10 cellular contexts compared by ENCODE assay signal in genomic region chr2:54551123-54551756, GRCh38.
DNase-seq lines count a peak whose midpoint lies in the region; ATAC-seq and TF ChIP-seq lines count a peak whose summit lies in the region.
"Had no signal": no experiment of that assay in that cellular context is flagged by ENCODE, and none has a peak within 500 bp of the region (broad histone marks: within the 10 kb centered on the region; RNA-seq: fewer than 3 reads in every experiment).

No MANE protein-coding gene starts in this region.

- 18 to 30% methylated on average over 4 of the region's 4 CpGs for WGBS in transverse colon (ENCODE audit: low coverage in 1 of 2), 2 donors

- H3K27ac ChIP-seq in transverse colon = peak overlapping the region; percentile 56 to 80 (median 70)
- H3K27ac ChIP-seq in osteoblast (ENCODE audit: low read depth, low read length) = no peak overlapping the region

- H4K20me1 ChIP-seq in osteoblast (ENCODE audit: insufficient read depth, low read length) = peaks cover 47% of the 10 kb centered on the region

- H3K27me3 ChIP-seq in transverse colon (no peaks in the 10 kb centered on the region), osteoblast (ENCODE audit: insufficient read depth, low read length) (no peaks in the 10 kb centered on the region)

- H3K79me2 ChIP-seq in osteoblast (ENCODE audit: insufficient read depth, low read length) = peaks cover 80% of the 10 kb centered on the region

- TF ChIP-seq POLR2A in transverse colon (IDR thresholded peaks at IDR 0.05) = no peak

- peak overlapping the region; percentile 21 for H3K4me3 Mint-ChIP-seq in endothelial cell (ENCODE audit: unreplicated experiment)
- H3K4me3 Mint-ChIP-seq: activated naive CD4-positive, alpha-beta T cell treated with anti-CD3 and anti-CD28 coated beads, Interleukin-2, amount 50 U/mL, for 24 hours had no signal

- H3K4me1 ChIP-seq in transverse colon (peaks cover 42 to 78% (median 55%) of the 10 kb centered on the region in 4 donors), osteoblast (ENCODE audit: insufficient read depth, low read length) (peaks cover 12% of the 10 kb centered on the region)

- ATAC-seq in GM19468 (IDR thresholded peaks at IDR 0.05; ENCODE audit: extremely low read depth, unreplicated experiment) (peak; percentile 40), HG03066 (IDR thresholded peaks at IDR 0.05; ENCODE audit: low read depth, unreplicated experiment) (peak; percentile 58)

- no peak overlapping the region for H2AFZ ChIP-seq in osteoblast (ENCODE audit: low read length)

- H3K4me1 Mint-ChIP-seq in endothelial cell (ENCODE audit: unreplicated experiment) = peaks cover 81% of the 10 kb centered on the region

- H3K27me3 Mint-ChIP-seq in endothelial cell (ENCODE audit: unreplicated experiment) = peaks cover 18% of the 10 kb centered on the region
- H3K27me3 Mint-ChIP-seq: activated naive CD4-positive, alpha-beta T cell treated with anti-CD3 and anti-CD28 coated beads, Interleukin-2, amount 50 U/mL, for 24 hours had no signal

- H3K9me3 ChIP-seq in transverse colon = no peaks in the 10 kb centered on the region
- H3K9me3 ChIP-seq in osteoblast (ENCODE audit: low read depth, low read length) = no peaks in the 10 kb centered on the region

- no peak overlapping the region for H3K4me3 ChIP-seq in transverse colon
- no peak overlapping the region for H3K4me3 ChIP-seq in osteoblast (ENCODE audit: insufficient read depth, low read length)

- intact Hi-C loops in transverse colon (cut with DNase I; ENCODE audit: low total_unique reads) = no loop called here

- no peaks in the 10 kb centered on the region for H3K36me3 ChIP-seq in transverse colon
- no peaks in the 10 kb centered on the region for H3K36me3 ChIP-seq in osteoblast (ENCODE audit: insufficient read depth, low read length)

- H3K27ac Mint-ChIP-seq in endothelial cell (ENCODE audit: unreplicated experiment) = peak overlapping the region; percentile 75
- H3K27ac Mint-ChIP-seq: activated naive CD4-positive, alpha-beta T cell treated with anti-CD3 and anti-CD28 coated beads, Interleukin-2, amount 50 U/mL, for 24 hours had no signal

- no peak for TF ChIP-seq EP300 in transverse colon (IDR thresholded peaks at IDR 0.05; ENCODE audit: low read depth)

- no peak for TF ChIP-seq CTCF in endothelial cell (IDR thresholded peaks at IDR 0.05; ENCODE audit: unreplicated experiment)
- no peak for TF ChIP-seq CTCF in transverse colon (IDR thresholded peaks at IDR 0.05)
- no peak for TF ChIP-seq CTCF in osteoblast (IDR thresholded peaks at IDR 0.05; ENCODE audit: extremely low read depth, low read depth, low read length)

- no peaks in the 10 kb centered on the region for H3K9me3 Mint-ChIP-seq in endothelial cell (ENCODE audit: unreplicated experiment)
- H3K9me3 Mint-ChIP-seq: activated naive CD4-positive, alpha-beta T cell treated with anti-CD3 and anti-CD28 coated beads, Interleukin-2, amount 50 U/mL, for 24 hours had no signal

- in situ Hi-C loops in transverse colon (cut with MboI; ENCODE audit: low pct_ligation_motif_present in 1 of 4, low pct_unique_long_range_greater_than_20kb in 1 of 4, low sequenced_read_pairs in 3 of 4) = no loop called here

- no peak overlapping the region for H3K4me2 ChIP-seq in osteoblast (ENCODE audit: insufficient read depth, low read length)

- DNase-seq in endothelial cell (ENCODE audit: low spot score) = no peak
- peak; percentile 33 for DNase-seq in transverse colon
- DNase-seq in osteoblast (ENCODE audit: insufficient read length, low spot score, missing footprints) = no peak
- DNase-seq in activated CD4-positive, alpha-beta T cell treated with anti-CD3 and anti-CD28 coated beads for 4 hours = no peak
- DNase-seq in NCI-H2029 treated with DMSO at 0.1 percent for 48 hours (lab: John Stamatoyannopoulos, UW) = no peak
- DNase-seq: NCI-H2227 treated with DMSO at 0.1 percent for 48 hours; stimulated activated CD4-positive, alpha-beta T cell treated with anti-CD3 and anti-CD28 coated beads, Interleukin-4, amount 100 ng/mL, for 24 hours had no signal

- H3K36me3 Mint-ChIP-seq in endothelial cell (ENCODE audit: low read depth, unreplicated experiment) = peaks cover 40% of the 10 kb centered on the region
- H3K36me3 Mint-ChIP-seq: activated naive CD4-positive, alpha-beta T cell treated with anti-CD3 and anti-CD28 coated beads, Interleukin-2, amount 50 U/mL, for 24 hours had no signal
